In the genomic region with DNA sequence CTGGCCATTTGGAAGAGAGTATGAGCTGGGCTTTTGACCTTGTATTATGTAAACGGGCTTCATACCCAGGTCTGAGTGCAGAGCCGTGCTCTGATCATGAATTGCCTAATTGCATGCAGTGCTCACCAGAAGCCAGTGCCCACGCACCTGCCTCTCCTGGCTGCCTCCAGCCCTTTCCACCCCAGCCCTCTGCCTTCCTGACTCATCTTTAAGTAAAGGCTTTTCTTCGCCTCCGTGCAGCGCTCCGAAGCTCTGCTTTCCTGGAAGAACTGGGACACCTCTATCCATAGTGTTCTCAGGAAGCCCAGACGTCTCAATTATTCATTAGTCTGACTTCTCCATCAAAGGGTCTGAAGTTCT, we compare ENCODE assay signal across 1 cellular context.
TF ChIP-seq lines count a peak whose summit lies in the region.

No MANE protein-coding gene starts in this region.

TF ChIP-seq in HCT116, 20 proteins besides CTCF, POLR2A, EP300 and RAD21:
- no peak for TF ChIP-seq SIN3A (IDR thresholded peaks at IDR 0.05; ENCODE audit: low read depth)
- no peak for TF ChIP-seq TCF7L2 (IDR thresholded peaks at IDR 0.05; ENCODE audit: borderline replicate concordance, extremely low read depth, insufficient read depth, insufficient read length)
- TF ChIP-seq YY1 (IDR thresholded peaks at IDR 0.05; ENCODE audit: extremely low read depth, insufficient replicate concordance, low read depth, low read length), result no peak
- no peak for TF ChIP-seq EZH2phosphoT487 (IDR thresholded peaks at IDR 0.05; ENCODE audit: borderline replicate concordance)
- TF ChIP-seq CBX3 (IDR thresholded peaks at IDR 0.05; ENCODE audit: low read depth), result no peak
- TF ChIP-seq ZNF274 (IDR thresholded peaks at IDR 0.05; ENCODE audit: low read depth, low read length), result no peak
- no peak for TF ChIP-seq JUND (IDR thresholded peaks at IDR 0.05)
- no peak for TF ChIP-seq SP1 (IDR thresholded peaks at IDR 0.05; ENCODE audit: low read depth)
- TF ChIP-seq, protein P1, sequence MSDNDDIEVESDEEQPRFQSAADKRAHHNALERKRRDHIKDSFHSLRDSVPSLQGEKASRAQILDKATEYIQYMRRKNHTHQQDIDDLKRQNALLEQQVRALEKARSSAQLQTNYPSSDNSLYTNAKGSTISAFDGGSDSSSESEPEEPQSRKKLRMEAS (IDR thresholded peaks at IDR 0.05), result no peak
- no peak for TF ChIP-seq FOSL1 (IDR thresholded peaks at IDR 0.05; ENCODE audit: low read depth)
- no peak for TF ChIP-seq SRF (IDR thresholded peaks at IDR 0.05; ENCODE audit: low read depth)
- no peak for TF ChIP-seq POLR2AphosphoS5 (IDR thresholded peaks at IDR 0.05; ENCODE audit: low read depth, low read length)
- no peak for TF ChIP-seq EGR1 (IDR thresholded peaks at IDR 0.05; ENCODE audit: low read depth)
- TF ChIP-seq CEBPB (IDR thresholded peaks at IDR 0.05; ENCODE audit: low read depth), result no peak
- TF ChIP-seq ELF1 (IDR thresholded peaks at IDR 0.05; ENCODE audit: borderline replicate concordance, low read depth), result no peak
- TF ChIP-seq ZFX (IDR thresholded peaks at IDR 0.05), result no peak
- no peak for TF ChIP-seq EZH2 (IDR thresholded peaks at IDR 0.05)
- TF ChIP-seq, protein P2, sequence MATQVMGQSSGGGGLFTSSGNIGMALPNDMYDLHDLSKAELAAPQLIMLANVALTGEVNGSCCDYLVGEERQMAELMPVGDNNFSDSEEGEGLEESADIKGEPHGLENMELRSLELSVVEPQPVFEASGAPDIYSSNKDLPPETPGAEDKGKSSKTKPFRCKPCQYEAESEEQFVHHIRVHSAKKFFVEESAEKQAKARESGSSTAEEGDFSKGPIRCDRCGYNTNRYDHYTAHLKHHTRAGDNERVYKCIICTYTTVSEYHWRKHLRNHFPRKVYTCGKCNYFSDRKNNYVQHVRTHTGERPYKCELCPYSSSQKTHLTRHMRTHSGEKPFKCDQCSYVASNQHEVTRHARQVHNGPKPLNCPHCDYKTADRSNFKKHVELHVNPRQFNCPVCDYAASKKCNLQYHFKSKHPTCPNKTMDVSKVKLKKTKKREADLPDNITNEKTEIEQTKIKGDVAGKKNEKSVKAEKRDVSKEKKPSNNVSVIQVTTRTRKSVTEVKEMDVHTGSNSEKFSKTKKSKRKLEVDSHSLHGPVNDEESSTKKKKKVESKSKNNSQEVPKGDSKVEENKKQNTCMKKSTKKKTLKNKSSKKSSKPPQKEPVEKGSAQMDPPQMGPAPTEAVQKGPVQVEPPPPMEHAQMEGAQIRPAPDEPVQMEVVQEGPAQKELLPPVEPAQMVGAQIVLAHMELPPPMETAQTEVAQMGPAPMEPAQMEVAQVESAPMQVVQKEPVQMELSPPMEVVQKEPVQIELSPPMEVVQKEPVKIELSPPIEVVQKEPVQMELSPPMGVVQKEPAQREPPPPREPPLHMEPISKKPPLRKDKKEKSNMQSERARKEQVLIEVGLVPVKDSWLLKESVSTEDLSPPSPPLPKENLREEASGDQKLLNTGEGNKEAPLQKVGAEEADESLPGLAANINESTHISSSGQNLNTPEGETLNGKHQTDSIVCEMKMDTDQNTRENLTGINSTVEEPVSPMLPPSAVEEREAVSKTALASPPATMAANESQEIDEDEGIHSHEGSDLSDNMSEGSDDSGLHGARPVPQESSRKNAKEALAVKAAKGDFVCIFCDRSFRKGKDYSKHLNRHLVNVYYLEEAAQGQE (IDR thresholded peaks at IDR 0.05; ENCODE audit: low read depth), result no peak
TF ChIP-seq in HCT116: peak in this region for 0.
